In genomic region chr16:30901201-30902069, GRCh38 we compare ENCODE assay signal across 8 cellular contexts. TPM values are rescaled to one million over a fixed set of nuclear protein-coding genes. Genes with fewer than 3 reads are reported as not detected.
DNase-seq lines count a peak whose midpoint lies in the region; ATAC-seq, FAIRE-seq and TF ChIP-seq lines count a peak whose summit lies in the region.

No MANE protein-coding gene starts in this region.

- 8% methylated on average over 5 of the region's 12 CpGs for WGBS in HepG2 (ENCODE audit: low lambda C conversion rate)
- 3 to 7% methylated on average over 11 to 12 of the region's 12 CpGs for WGBS in tibial nerve, 2 donors

- H3K27me3 ChIP-seq in HepG2 (ENCODE audit: control insufficient read depth in 1 of 2, insufficient read depth in 2 of 2, low read length in 2 of 2) (no peaks in the 10 kb centered on the region), tibial nerve (no peaks in the 10 kb centered on the region)

- peak; percentile 28 for DNase-seq in activated naive CD4-positive, alpha-beta T cell treated with anti-CD3 and anti-CD28 coated beads, Interleukin-2, amount 10 ng/mL, durations not matched to agents 7 days and 5 days
- DNase-seq in activated naive CD4-positive, alpha-beta T cell treated with Interleukin-2 at 50 U/mL for 16 hours = no peak
- no peak for DNase-seq in activated naive CD8-positive, alpha-beta T cell treated with anti-CD3 and anti-CD28 coated beads for 36 hours
- DNase-seq in HepG2 (ENCODE audit: low spot score) (peak; percentile 26), tibial nerve (ENCODE audit: low spot score in 2 of 2) (no peak), NOMO-1 treated with DMSO at 0.1 percent for 48 hours (lab: John Stamatoyannopoulos, UW; ENCODE audit: unreplicated experiment) (no peak), GM03348 (ENCODE audit: low spot score) (no peak), hippocampal formation (lab: John Stamatoyannopoulos, UW) (no peak)

- H3K4me1 ChIP-seq in HepG2 (ENCODE audit: insufficient read depth, low read length) (peaks cover 73% of the 10 kb centered on the region), tibial nerve (peaks cover 0 to 44% (median 12%) of the 10 kb centered on the region in 4 donors)

- CTCF ChIA-PET in activated naive CD4-positive, alpha-beta T cell treated with anti-CD3 and anti-CD28 coated beads, Interleukin-2, amount 10 ng/mL, durations not matched to agents 7 days and 5 days (lab: Charles Lee) = interaction anchor here (0.7 to 4.0 kb wide), 14 partner anchors 9 to 117 kb away, joined by 3 to 88 read pairs (median 4); partner anchors contain the start of gene BCL7C
- CTCF ChIA-PET in HepG2 (lab: Yijun Ruan, JAX; ENCODE audit: low intra/inter-chr PET ratio, low total read pairs) = interaction anchor here (0.6 to 2.1 kb wide), 2 partner anchors 56 to 94 kb away, joined by 3 to 25 read pairs; no protein-coding TSS in a partner anchor

- peak overlapping the region; percentile 68 for H3K9ac ChIP-seq in HepG2 (ENCODE audit: insufficient read depth, low read depth, low read length)

- H2AFZ ChIP-seq in HepG2 (ENCODE audit: low read length) = no peak overlapping the region

- TF ChIP-seq POLR2A in HepG2 (IDR thresholded peaks at IDR 0.05; ENCODE audit: insufficient read depth in 1 of 2, low read depth in 2 of 2, low read length in 2 of 2) (no peak), tibial nerve (IDR thresholded peaks at IDR 0.05) (no peak)

- peaks cover 60% of the 10 kb centered on the region for H3K4me1 Mint-ChIP-seq in activated naive CD4-positive, alpha-beta T cell treated with anti-CD3 and anti-CD28 coated beads, Interleukin-2, amount 10 ng/mL, durations not matched to agents 7 days and 5 days
- peaks cover 27% of the 10 kb centered on the region for H3K4me1 Mint-ChIP-seq in activated naive CD8-positive, alpha-beta T cell treated with anti-CD3 and anti-CD28 coated beads for 36 hours

- no peak for ATAC-seq in HepG2

- no peak for TF ChIP-seq RAD21 in HepG2 (CRISPR knock-in tag; IDR thresholded peaks at IDR 0.05)

- in situ Hi-C loops in HepG2 (cut with HindIII; ENCODE audit: extremely low pct_ligation_motif_present, low pct_unique_long_range_greater_than_20kb) = no loop called here

- peak overlapping the region; percentile 70 for H3K4me3 Mint-ChIP-seq in activated naive CD4-positive, alpha-beta T cell treated with anti-CD3 and anti-CD28 coated beads, Interleukin-2, amount 10 ng/mL, durations not matched to agents 7 days and 5 days
- H3K4me3 Mint-ChIP-seq in activated naive CD8-positive, alpha-beta T cell treated with anti-CD3 and anti-CD28 coated beads for 36 hours = peak overlapping the region; percentile 72

- H3K36me3 Mint-ChIP-seq in activated naive CD4-positive, alpha-beta T cell treated with anti-CD3 and anti-CD28 coated beads, Interleukin-2, amount 10 ng/mL, durations not matched to agents 7 days and 5 days = peaks cover 7% of the 10 kb centered on the region
- peaks cover 3% of the 10 kb centered on the region for H3K36me3 Mint-ChIP-seq in activated naive CD8-positive, alpha-beta T cell treated with anti-CD3 and anti-CD28 coated beads for 36 hours

- no peaks in the 10 kb centered on the region for H3K9me3 ChIP-seq in HepG2 (ENCODE audit: low read length)
- no peaks in the 10 kb centered on the region for H3K9me3 ChIP-seq in tibial nerve

- intact Hi-C loops in HepG2 (cut with micrococcal nuclease; ENCODE audit: unreplicated experiment) = loop anchor here (2.0 kb wide), 1 partner anchor 57 kb away; no protein-coding TSS in a partner anchor

- H3K4me3 ChIP-seq in HepG2 (replicated peaks in 1 of 3; ENCODE audit: insufficient read depth in 1 of 3, low read depth in 2 of 3, low read length in 3 of 3) = peak overlapping the region; percentile 57 to 77 (median 58)
- H3K4me3 ChIP-seq in tibial nerve = peak overlapping the region; percentile 25 to 60 (median 49)

- no peak for TF ChIP-seq CTCF in HepG2 (CRISPR knock-in tag; IDR thresholded peaks at IDR 0.05)
- no peak for TF ChIP-seq CTCF in tibial nerve (IDR thresholded peaks at IDR 0.05)

- peak overlapping the region; percentile 87 for H3K27ac Mint-ChIP-seq in activated naive CD4-positive, alpha-beta T cell treated with anti-CD3 and anti-CD28 coated beads, Interleukin-2, amount 10 ng/mL, durations not matched to agents 7 days and 5 days
- peak overlapping the region; percentile 62 for H3K27ac Mint-ChIP-seq in activated naive CD8-positive, alpha-beta T cell treated with anti-CD3 and anti-CD28 coated beads for 36 hours

- peak overlapping the region; percentile 81 for H3K4me2 ChIP-seq in HepG2 (ENCODE audit: low read depth, low read length)

- peaks cover 2% of the 10 kb centered on the region for H3K9me3 Mint-ChIP-seq in activated naive CD4-positive, alpha-beta T cell treated with anti-CD3 and anti-CD28 coated beads, Interleukin-2, amount 10 ng/mL, durations not matched to agents 7 days and 5 days
- peaks cover 3% of the 10 kb centered on the region for H3K9me3 Mint-ChIP-seq in activated naive CD8-positive, alpha-beta T cell treated with anti-CD3 and anti-CD28 coated beads for 36 hours

- TF ChIP-seq EP300 in HepG2 (IDR thresholded peaks at IDR 0.05; ENCODE audit: low read depth in 2 of 2, low read length in 2 of 2) (no peak), HepG2 (CRISPR knock-in tag; IDR thresholded peaks at IDR 0.05; ENCODE audit: borderline replicate concordance) (no peak), tibial nerve (IDR thresholded peaks at IDR 0.05) (no peak)

- H3K79me2 ChIP-seq in HepG2 (ENCODE audit: insufficient read depth, low read length) = no peaks in the 10 kb centered on the region

- POLR2A ChIA-PET in HepG2 (lab: Yijun Ruan, JAX) = interaction anchor here (0.6 to 3.6 kb wide), 21 partner anchors 8 to 278 kb away, joined by 3 to 29 read pairs (median 4); partner anchors contain the start of genes BCL7C, FBXL19, FUS and KAT8

- no peaks in the 10 kb centered on the region for H3K36me3 ChIP-seq in HepG2 (replicated peaks in 1 of 2; ENCODE audit: control insufficient read depth in 1 of 2, insufficient read depth in 2 of 2, low read length in 2 of 2)
- no peaks in the 10 kb centered on the region for H3K36me3 ChIP-seq in tibial nerve

- no peaks in the 10 kb centered on the region for H4K20me1 ChIP-seq in HepG2 (ENCODE audit: insufficient read depth, low read length)

- no peak for FAIRE-seq in HepG2 (lab: Jason Lieb, UNC)

- TSS peak; percentile 91 for BruUV-seq in HepG2 (replicated peaks; lab: Mats Ljungman, UMichigan)

- peak overlapping the region; percentile 64 for H3K27ac ChIP-seq in HepG2 (ENCODE audit: extremely low read length, insufficient read depth, low read length)
- peak overlapping the region; percentile 79 to 92 (median 88) for H3K27ac ChIP-seq in tibial nerve

- no peaks in the 10 kb centered on the region for H3K27me3 Mint-ChIP-seq in activated naive CD4-positive, alpha-beta T cell treated with anti-CD3 and anti-CD28 coated beads, Interleukin-2, amount 10 ng/mL, durations not matched to agents 7 days and 5 days
- no peaks in the 10 kb centered on the region for H3K27me3 Mint-ChIP-seq in activated naive CD8-positive, alpha-beta T cell treated with anti-CD3 and anti-CD28 coated beads for 36 hours

RNA-seq across cellular contexts. Expression of gene CTF1, which starts 5.0 kb away (rescaled TPM):
- total RNA-seq in activated naive CD8-positive, alpha-beta T cell treated with anti-CD3 and anti-CD28 coated beads for 36 hours = under 1 TPM; 0.16 to 0.38 TPM
- total RNA-seq in HepG2 (2016; rRNA removed; fragmentation: Illumina TruSeq; extraction: Trizol) (0.11 and 0.13 TPM in 2 replicates), tibial nerve (1 to 10 TPM; 2.2 to 5.9 (median 3.1) TPM)
- total RNA-seq in HepG2 (2016; cell fraction: cytosol; rRNA removed; fragmentation: Illumina TruSeq; extraction: Trizol; ENCODE audit: low read depth) = 0.18 and 0.20 TPM in 2 replicates
- total RNA-seq in HepG2 (2016; cell fraction: insoluble cytoplasmic fraction; rRNA removed; fragmentation: Illumina TruSeq; extraction: Trizol) = 0.19 TPM in 1 of 2 replicates, not detected in the other
- total RNA-seq in HepG2 (2016; cell fraction: membrane; rRNA removed; fragmentation: Illumina TruSeq; extraction: Trizol) = 0.19 and 0.31 TPM in 2 replicates
- total RNA-seq in HepG2 (2016; cell fraction: nucleus; rRNA removed; fragmentation: Illumina TruSeq; extraction: Trizol) = not detected in 2 replicates
- 1.8 and 2.6 TPM in 2 replicates for polyA plus RNA-seq in HepG2 (2011; rRNA removed)
- polyA plus RNA-seq in HepG2 (2011; cell fraction: cytosol; rRNA removed) = 1.5 and 1.6 TPM in 2 replicates
- 1.7 and 2.3 TPM in 2 replicates for polyA plus RNA-seq in HepG2 (2011; cell fraction: nucleus; rRNA removed)
- 0.57 and 0.99 TPM in 2 replicates for polyA plus RNA-seq in HepG2 (2012)
- polyA plus RNA-seq in HepG2 (2016; cell fraction: cytosol; fragmentation: Illumina TruSeq; extraction: Trizol; ENCODE audit: low read depth) = 0.20 and 0.23 TPM in 2 replicates
- polyA plus RNA-seq in HepG2 (2016; cell fraction: insoluble cytoplasmic fraction; fragmentation: Illumina TruSeq; extraction: Trizol; ENCODE audit: low read depth) = 0.44 and 0.81 TPM in 2 replicates
- 0.44 and 0.47 TPM in 2 replicates for polyA plus RNA-seq in HepG2 (2016; cell fraction: membrane; fragmentation: Illumina TruSeq; extraction: Trizol; ENCODE audit: low read depth)
- 0.28 and 0.49 TPM in 2 replicates for polyA plus RNA-seq in HepG2 (2016; cell fraction: nucleus; fragmentation: Illumina TruSeq; extraction: Trizol; ENCODE audit: insufficient read depth, low read depth)
- polyA minus RNA-seq in HepG2 (2011; rRNA and poly(A)+ RNA removed; ENCODE audit: low replicate concordance) = 0.94 and 3.5 TPM in 2 replicates
- polyA minus RNA-seq in HepG2 (2011; cell fraction: cytosol; rRNA and poly(A)+ RNA removed) = 0.49 and 0.97 TPM in 2 replicates
- polyA minus RNA-seq in HepG2 (2011; cell fraction: nucleus; rRNA and poly(A)+ RNA removed) = 0.25 and 0.77 TPM in 2 replicates

RNA-seq across cellular contexts. Expression of gene BCL7C, which starts 7.6 kb away (rescaled TPM):
- 10 to 100 TPM; 20.8 to 22.0 TPM for total RNA-seq in activated naive CD8-positive, alpha-beta T cell treated with anti-CD3 and anti-CD28 coated beads for 36 hours
- total RNA-seq in HepG2 (2016; rRNA removed; fragmentation: Illumina TruSeq; extraction: Trizol) (20.6 and 33.8 TPM in 2 replicates), tibial nerve (10 to 100 TPM; 42.9 to 54.0 (median 48.2) TPM)
- 194 and 197 TPM in 2 replicates for total RNA-seq in HepG2 (2016; cell fraction: cytosol; rRNA removed; fragmentation: Illumina TruSeq; extraction: Trizol; ENCODE audit: low read depth)
- total RNA-seq in HepG2 (2016; cell fraction: insoluble cytoplasmic fraction; rRNA removed; fragmentation: Illumina TruSeq; extraction: Trizol) = 22.9 and 35.1 TPM in 2 replicates
- total RNA-seq in HepG2 (2016; cell fraction: membrane; rRNA removed; fragmentation: Illumina TruSeq; extraction: Trizol) = 119 and 127 TPM in 2 replicates
- 13.0 and 13.8 TPM in 2 replicates for total RNA-seq in HepG2 (2016; cell fraction: nucleus; rRNA removed; fragmentation: Illumina TruSeq; extraction: Trizol)
- 17.3 and 17.7 TPM in 2 replicates for polyA plus RNA-seq in HepG2 (2011; rRNA removed)
- polyA plus RNA-seq in HepG2 (2011; cell fraction: cytosol; rRNA removed) = 16.6 and 23.0 TPM in 2 replicates
- 6.8 and 7.6 TPM in 2 replicates for polyA plus RNA-seq in HepG2 (2011; cell fraction: nucleus; rRNA removed)
- 9.5 and 11.7 TPM in 2 replicates for polyA plus RNA-seq in HepG2 (2012)
- 217 TPM in 2 replicates for polyA plus RNA-seq in HepG2 (2016; cell fraction: cytosol; fragmentation: Illumina TruSeq; extraction: Trizol; ENCODE audit: low read depth)
- polyA plus RNA-seq in HepG2 (2016; cell fraction: insoluble cytoplasmic fraction; fragmentation: Illumina TruSeq; extraction: Trizol; ENCODE audit: low read depth) = 24.4 and 25.8 TPM in 2 replicates
- polyA plus RNA-seq in HepG2 (2016; cell fraction: membrane; fragmentation: Illumina TruSeq; extraction: Trizol; ENCODE audit: low read depth) = 119 and 124 TPM in 2 replicates
- 23.8 and 25.6 TPM in 2 replicates for polyA plus RNA-seq in HepG2 (2016; cell fraction: nucleus; fragmentation: Illumina TruSeq; extraction: Trizol; ENCODE audit: insufficient read depth, low read depth)
- 4.2 and 4.3 TPM in 2 replicates for polyA minus RNA-seq in HepG2 (2011; rRNA and poly(A)+ RNA removed; ENCODE audit: low replicate concordance)
- 5.2 and 7.2 TPM in 2 replicates for polyA minus RNA-seq in HepG2 (2011; cell fraction: cytosol; rRNA and poly(A)+ RNA removed)
- polyA minus RNA-seq in HepG2 (2011; cell fraction: nucleus; rRNA and poly(A)+ RNA removed) = 3.6 and 3.9 TPM in 2 replicates

RNA-seq across cellular contexts. Expression of gene FBXL19, which starts 21.9 kb away (rescaled TPM):
- total RNA-seq in activated naive CD8-positive, alpha-beta T cell treated with anti-CD3 and anti-CD28 coated beads for 36 hours = 10 to 100 TPM; 24.9 to 27.0 TPM
- total RNA-seq in HepG2 (2016; rRNA removed; fragmentation: Illumina TruSeq; extraction: Trizol) (7.4 and 13.7 TPM in 2 replicates), tibial nerve (10 to 100 TPM in 3 of 4 donors, 1 to 10 TPM in 1; 7.4 to 25.8 (median 16.7) TPM)
- total RNA-seq in HepG2 (2016; cell fraction: cytosol; rRNA removed; fragmentation: Illumina TruSeq; extraction: Trizol; ENCODE audit: low read depth) = 0.88 and 1.0 TPM in 2 replicates
- 7.5 and 14.8 TPM in 2 replicates for total RNA-seq in HepG2 (2016; cell fraction: insoluble cytoplasmic fraction; rRNA removed; fragmentation: Illumina TruSeq; extraction: Trizol)
- 3.5 and 3.7 TPM in 2 replicates for total RNA-seq in HepG2 (2016; cell fraction: membrane; rRNA removed; fragmentation: Illumina TruSeq; extraction: Trizol)
- 7.2 and 8.5 TPM in 2 replicates for total RNA-seq in HepG2 (2016; cell fraction: nucleus; rRNA removed; fragmentation: Illumina TruSeq; extraction: Trizol)
- 6.0 and 10.1 TPM in 2 replicates for polyA plus RNA-seq in HepG2 (2011; rRNA removed)
- polyA plus RNA-seq in HepG2 (2011; cell fraction: cytosol; rRNA removed) = 4.8 and 8.3 TPM in 2 replicates
- polyA plus RNA-seq in HepG2 (2011; cell fraction: nucleus; rRNA removed) = 32.6 and 42.1 TPM in 2 replicates
- polyA plus RNA-seq in HepG2 (2012) = 6.0 and 7.5 TPM in 2 replicates
- 0.59 and 0.62 TPM in 2 replicates for polyA plus RNA-seq in HepG2 (2016; cell fraction: cytosol; fragmentation: Illumina TruSeq; extraction: Trizol; ENCODE audit: low read depth)
- polyA plus RNA-seq in HepG2 (2016; cell fraction: insoluble cytoplasmic fraction; fragmentation: Illumina TruSeq; extraction: Trizol; ENCODE audit: low read depth) = 8.3 and 8.7 TPM in 2 replicates
- 2.0 and 2.5 TPM in 2 replicates for polyA plus RNA-seq in HepG2 (2016; cell fraction: membrane; fragmentation: Illumina TruSeq; extraction: Trizol; ENCODE audit: low read depth)
- polyA plus RNA-seq in HepG2 (2016; cell fraction: nucleus; fragmentation: Illumina TruSeq; extraction: Trizol; ENCODE audit: insufficient read depth, low read depth) = 18.4 and 19.3 TPM in 2 replicates
- polyA minus RNA-seq in HepG2 (2011; rRNA and poly(A)+ RNA removed; ENCODE audit: low replicate concordance) = 9.2 and 19.5 TPM in 2 replicates
- polyA minus RNA-seq in HepG2 (2011; cell fraction: cytosol; rRNA and poly(A)+ RNA removed) = 8.9 and 9.6 TPM in 2 replicates
- 6.3 and 7.0 TPM in 2 replicates for polyA minus RNA-seq in HepG2 (2011; cell fraction: nucleus; rRNA and poly(A)+ RNA removed)

RNA-seq across cellular contexts. Expression of gene ORAI3, which starts 47.4 kb away (rescaled TPM):
- 1 to 10 TPM; 5.4 to 5.7 TPM for total RNA-seq in activated naive CD8-positive, alpha-beta T cell treated with anti-CD3 and anti-CD28 coated beads for 36 hours
- total RNA-seq in HepG2 (2016; rRNA removed; fragmentation: Illumina TruSeq; extraction: Trizol) (6.3 and 11.4 TPM in 2 replicates), tibial nerve (10 to 100 TPM; 50.7 to 58.4 (median 52.9) TPM)
- total RNA-seq in HepG2 (2016; cell fraction: cytosol; rRNA removed; fragmentation: Illumina TruSeq; extraction: Trizol; ENCODE audit: low read depth) = 3.1 and 3.3 TPM in 2 replicates
- 6.8 and 11.0 TPM in 2 replicates for total RNA-seq in HepG2 (2016; cell fraction: insoluble cytoplasmic fraction; rRNA removed; fragmentation: Illumina TruSeq; extraction: Trizol)
- total RNA-seq in HepG2 (2016; cell fraction: membrane; rRNA removed; fragmentation: Illumina TruSeq; extraction: Trizol) = 6.6 and 6.9 TPM in 2 replicates
- 9.5 and 9.8 TPM in 2 replicates for total RNA-seq in HepG2 (2016; cell fraction: nucleus; rRNA removed; fragmentation: Illumina TruSeq; extraction: Trizol)
- 32.0 and 41.3 TPM in 2 replicates for polyA plus RNA-seq in HepG2 (2011; rRNA removed)
- polyA plus RNA-seq in HepG2 (2011; cell fraction: cytosol; rRNA removed) = 40.6 and 43.1 TPM in 2 replicates
- polyA plus RNA-seq in HepG2 (2011; cell fraction: nucleus; rRNA removed) = 24.2 and 26.2 TPM in 2 replicates
- polyA plus RNA-seq in HepG2 (2012) = 8.4 and 8.8 TPM in 2 replicates
- polyA plus RNA-seq in HepG2 (2016; cell fraction: cytosol; fragmentation: Illumina TruSeq; extraction: Trizol; ENCODE audit: low read depth) = 2.0 and 3.1 TPM in 2 replicates
- polyA plus RNA-seq in HepG2 (2016; cell fraction: insoluble cytoplasmic fraction; fragmentation: Illumina TruSeq; extraction: Trizol; ENCODE audit: low read depth) = 6.2 and 7.6 TPM in 2 replicates
- 4.8 and 5.1 TPM in 2 replicates for polyA plus RNA-seq in HepG2 (2016; cell fraction: membrane; fragmentation: Illumina TruSeq; extraction: Trizol; ENCODE audit: low read depth)
- polyA plus RNA-seq in HepG2 (2016; cell fraction: nucleus; fragmentation: Illumina TruSeq; extraction: Trizol; ENCODE audit: insufficient read depth, low read depth) = 14.8 and 15.7 TPM in 2 replicates
- 9.3 and 112 TPM in 2 replicates for polyA minus RNA-seq in HepG2 (2011; rRNA and poly(A)+ RNA removed; ENCODE audit: low replicate concordance)
- polyA minus RNA-seq in HepG2 (2011; cell fraction: cytosol; rRNA and poly(A)+ RNA removed) = 19.9 and 21.3 TPM in 2 replicates
- 9.7 and 16.2 TPM in 2 replicates for polyA minus RNA-seq in HepG2 (2011; cell fraction: nucleus; rRNA and poly(A)+ RNA removed)

RNA-seq across cellular contexts. Expression of gene SETD1A, which starts 56.1 kb away (rescaled TPM):
- 10 to 100 TPM; 28.5 to 31.7 TPM for total RNA-seq in activated naive CD8-positive, alpha-beta T cell treated with anti-CD3 and anti-CD28 coated beads for 36 hours
- total RNA-seq in HepG2 (2016; rRNA removed; fragmentation: Illumina TruSeq; extraction: Trizol) (3.6 and 5.6 TPM in 2 replicates), tibial nerve (10 to 100 TPM in 2 of 4 donors, 1 to 10 TPM in 2; 7.9 to 17.1 (median 10.7) TPM)
- total RNA-seq in HepG2 (2016; cell fraction: cytosol; rRNA removed; fragmentation: Illumina TruSeq; extraction: Trizol; ENCODE audit: low read depth) = 7.1 and 10.5 TPM in 2 replicates
- 3.1 and 5.4 TPM in 2 replicates for total RNA-seq in HepG2 (2016; cell fraction: insoluble cytoplasmic fraction; rRNA removed; fragmentation: Illumina TruSeq; extraction: Trizol)
- 4.3 and 6.1 TPM in 2 replicates for total RNA-seq in HepG2 (2016; cell fraction: membrane; rRNA removed; fragmentation: Illumina TruSeq; extraction: Trizol)
- 6.3 and 8.6 TPM in 2 replicates for total RNA-seq in HepG2 (2016; cell fraction: nucleus; rRNA removed; fragmentation: Illumina TruSeq; extraction: Trizol)
- polyA plus RNA-seq in HepG2 (2011; rRNA removed) = 3.2 and 3.8 TPM in 2 replicates
- 1.6 and 2.0 TPM in 2 replicates for polyA plus RNA-seq in HepG2 (2011; cell fraction: cytosol; rRNA removed)
- 23.9 and 35.1 TPM in 2 replicates for polyA plus RNA-seq in HepG2 (2011; cell fraction: nucleus; rRNA removed)
- 15.4 and 28.2 TPM in 2 replicates for polyA plus RNA-seq in HepG2 (2012)
- polyA plus RNA-seq in HepG2 (2016; cell fraction: cytosol; fragmentation: Illumina TruSeq; extraction: Trizol; ENCODE audit: low read depth) = 0.57 and 1.4 TPM in 2 replicates
- 10.9 and 15.4 TPM in 2 replicates for polyA plus RNA-seq in HepG2 (2016; cell fraction: insoluble cytoplasmic fraction; fragmentation: Illumina TruSeq; extraction: Trizol; ENCODE audit: low read depth)
- 2.9 and 3.9 TPM in 2 replicates for polyA plus RNA-seq in HepG2 (2016; cell fraction: membrane; fragmentation: Illumina TruSeq; extraction: Trizol; ENCODE audit: low read depth)
- 43.7 and 55.5 TPM in 2 replicates for polyA plus RNA-seq in HepG2 (2016; cell fraction: nucleus; fragmentation: Illumina TruSeq; extraction: Trizol; ENCODE audit: insufficient read depth, low read depth)
- polyA minus RNA-seq in HepG2 (2011; rRNA and poly(A)+ RNA removed; ENCODE audit: low replicate concordance) = 5.5 and 8.7 TPM in 2 replicates
- 2.8 and 3.1 TPM in 2 replicates for polyA minus RNA-seq in HepG2 (2011; cell fraction: cytosol; rRNA and poly(A)+ RNA removed)
- polyA minus RNA-seq in HepG2 (2011; cell fraction: nucleus; rRNA and poly(A)+ RNA removed) = 7.0 and 11.2 TPM in 2 replicates

Comparison
In these comparisons a context has a peak if more than half of its experiments do, and no peak if none do; other contexts are left out.
1. DNase-seq: peak in activated naive CD4-positive, alpha-beta T cell treated with anti-CD3 and anti-CD28 coated beads, Interleukin-2, amount 10 ng/mL, durations not matched to agents 7 days and 5 days (single experiment) and HepG2 (single experiment); none in activated naive CD4-positive, alpha-beta T cell treated with Interleukin-2 at 50 U/mL for 16 hours (single experiment), activated naive CD8-positive, alpha-beta T cell treated with anti-CD3 and anti-CD28 coated beads for 36 hours (single experiment), tibial nerve (0 of 2), NOMO-1 treated with DMSO at 0.1 percent for 48 hours (single experiment), GM03348 (single experiment) and hippocampal formation (0 of 2).